9 cellular contexts compared by ENCODE assay signal in the genomic region with DNA sequence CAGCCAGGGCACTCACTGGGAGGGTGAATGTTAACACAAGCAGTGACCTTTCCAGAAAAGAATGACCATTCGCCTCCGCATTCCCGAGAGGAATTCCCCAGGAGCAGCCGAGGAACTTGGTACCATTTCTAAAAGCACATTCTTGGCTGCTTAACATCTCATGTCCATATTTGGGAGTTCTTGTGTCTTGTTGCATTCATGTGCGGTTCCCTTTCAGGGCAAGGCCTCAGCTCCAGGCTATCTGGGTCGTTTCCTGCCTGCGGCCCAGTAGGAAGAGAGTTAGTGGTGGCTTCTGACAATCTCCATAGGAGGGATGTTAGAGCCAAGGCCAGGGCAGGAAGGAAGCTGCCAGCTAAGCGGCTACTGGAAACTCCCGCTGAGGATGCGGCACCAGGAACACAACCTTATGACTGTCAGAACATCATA. TPM values are rescaled to one million over a fixed set of nuclear protein-coding genes. Genes with fewer than 3 reads are reported as not detected.
DNase-seq lines count a peak whose midpoint lies in the region; ATAC-seq and TF ChIP-seq lines count a peak whose summit lies in the region.
"Had no signal": no experiment of that assay in that cellular context is flagged by ENCODE, and none has a peak within 500 bp of the region (broad histone marks: within the 10 kb centered on the region; RNA-seq: fewer than 3 reads in every experiment).

No MANE protein-coding gene starts in this region.

- H3K27me3 Mint-ChIP-seq in brain, result peaks cover 3% of the 10 kb centered on the region

- peak overlapping the region in 1 of 2 donors; percentile 21 for H3K9ac ChIP-seq in stomach smooth muscle (ENCODE audit: low read length in 2 of 2)

- peak overlapping the region in 3 of 5 experiments; percentile 24 to 49 (median 34) for H3K4me3 Mint-ChIP-seq in brain
- H3K4me3 Mint-ChIP-seq: memory B cell had no signal

- peak overlapping the region in 1 of 2 donors; percentile 52 for H3K4me3 ChIP-seq in stomach smooth muscle (ENCODE audit: low read length in 2 of 2)

- peaks cover 26% of the 10 kb centered on the region for H3K4me1 ChIP-seq in stomach smooth muscle (ENCODE audit: control insufficient read depth, insufficient read depth, low read length)

- peaks cover 13 to 30% (median 19%) of the 10 kb centered on the region in 5 experiments for H3K9me3 Mint-ChIP-seq in brain

- TF ChIP-seq CTCF in brain (conservative IDR thresholded peaks at IDR 0.05), result no peak

- H3K27ac ChIP-seq in stomach smooth muscle (ENCODE audit: low read length), result peak overlapping the region; percentile 55

- H3K36me3 Mint-ChIP-seq in brain, result peaks cover 4% of the 10 kb centered on the region

- H3K27ac Mint-ChIP-seq in brain, result peak overlapping the region in 4 of 5 experiments; percentile 92 to 96 (median 94)
- H3K27ac Mint-ChIP-seq: memory B cell had no signal

- DNase-seq in HPDE6-E6E7 (ENCODE audit: extremely low spot score) (peak; percentile 58), iPS-NIHi11 (ENCODE audit: low spot score) (peak; percentile 77), NCI-H1436 (lab: John Stamatoyannopoulos, UW) (no peak), NCI-H2196 treated with DMSO at 0.1 percent for 48 hours (lab: John Stamatoyannopoulos, UW; ENCODE audit: unreplicated experiment) (no peak)
- DNase-seq in NK-92 treated with Interleukin-12 subunit alpha and Interleukin-12 subunit beta, amount 100 ng/mL, for 24 hours (lab: John Stamatoyannopoulos, UW), result no peak

- peaks cover 52% of the 10 kb centered on the region for H3K4me1 Mint-ChIP-seq in brain

- no peak for ATAC-seq in GM21576 (IDR thresholded peaks at IDR 0.05; ENCODE audit: unreplicated experiment)

- H3K27me3 ChIP-seq in stomach smooth muscle (ENCODE audit: control insufficient read depth in 1 of 2, insufficient read depth in 2 of 2, low read length in 2 of 2), result no peaks in the 10 kb centered on the region

- no peaks in the 10 kb centered on the region for H3K36me3 ChIP-seq in stomach smooth muscle (ENCODE audit: control insufficient read depth in 2 of 2, insufficient read depth in 2 of 2, low read length in 2 of 2)

- peaks cover 0 to 4% of the 10 kb centered on the region in 2 donors for H3K9me3 ChIP-seq in stomach smooth muscle (ENCODE audit: control insufficient read depth in 2 of 2, low read length in 2 of 2)

RNA-seq across cellular contexts. Expression of a gene that starts 27.9 kb away (rescaled TPM):
- polyA plus RNA-seq in brain (ENCODE audit: insufficient read depth, low read depth, low replicate concordance), result 10.8 TPM

Comparison
In these comparisons a context has a peak if more than half of its experiments do, and no peak if none do; other contexts are left out.
1. DNase-seq: peak in HPDE6-E6E7 (single experiment) and iPS-NIHi11 (single experiment); none in NCI-H1436 (single experiment), NK-92 treated with Interleukin-12 subunit alpha and Interleukin-12 subunit beta, amount 100 ng/mL, for 24 hours (single experiment) and NCI-H2196 treated with DMSO at 0.1 percent for 48 hours (single experiment).